In genomic region chr4:56388311-56388710, GRCh38 we compare ENCODE assay signal across 8 cellular contexts. TPM values are rescaled to one million over a fixed set of nuclear protein-coding genes. Genes with fewer than 3 reads are reported as not detected.
DNase-seq lines count a peak whose midpoint lies in the region; ATAC-seq and TF ChIP-seq lines count a peak whose summit lies in the region.

No MANE protein-coding gene starts in this region.

- H4K20me1 ChIP-seq in OCI-LY7 (ENCODE audit: insufficient read depth, low read length) = no peaks in the 10 kb centered on the region

- no peaks in the 10 kb centered on the region for H3K9me2 ChIP-seq in OCI-LY7 (ENCODE audit: insufficient read depth, low read length)

- peak overlapping the region; percentile 70; the same call in 1 of the 2 replicates for H2AFZ ChIP-seq in OCI-LY7 (ENCODE audit: low read length)

- H3K4me3 Mint-ChIP-seq in endothelial cell (ENCODE audit: unreplicated experiment) (peak overlapping the region; percentile 98), progenitor cell of endocrine pancreas (ENCODE audit: low read depth) (peak overlapping the region; percentile 87)

- H3K27me3 Mint-ChIP-seq in endothelial cell (ENCODE audit: unreplicated experiment) = peaks cover 2% of the 10 kb centered on the region
- H3K27me3 Mint-ChIP-seq in progenitor cell of endocrine pancreas = no peaks in the 10 kb centered on the region

- peak overlapping the region; percentile 77 for H3K4me3 ChIP-seq in OCI-LY7 (ENCODE audit: low read depth, low read length, poor library complexity, severe bottlenecking)

- CTCF ChIA-PET in OCI-LY7 (lab: Charles Lee; ENCODE audit: unreplicated experiment) = no interaction called here

- H3K27ac Mint-ChIP-seq in endothelial cell (ENCODE audit: unreplicated experiment) = peak overlapping the region; percentile 98
- H3K27ac Mint-ChIP-seq in progenitor cell of endocrine pancreas = peak overlapping the region; percentile 99

- no TSS peak for BruUV-seq in OCI-LY7 (replicated peaks; lab: Mats Ljungman, UMichigan)

- POLR2A ChIA-PET in OCI-LY7 (lab: Charles Lee) = interaction anchor here (1.1 to 2.6 kb wide), 6 partner anchors 8 to 80 kb away, joined by 3 to 31 read pairs (median 10); partner anchors contain the start of genes PAICS and PPAT

- peak overlapping the region; percentile 85 for H3K27ac ChIP-seq in OCI-LY7 (ENCODE audit: low read depth, low read length, poor library complexity, severe bottlenecking)

- DNase-seq in G401 (ENCODE audit: low spot score) = peak; percentile 5
- DNase-seq in OCI-LY7 (ENCODE audit: low spot score) = peak; percentile 10
- DNase-seq in endothelial cell (ENCODE audit: low spot score) = no peak
- no peak for DNase-seq in progenitor cell of endocrine pancreas (ENCODE audit: low spot score, unreplicated experiment)
- no peak for DNase-seq in left colon
- no peak for DNase-seq in foreskin melanocyte

- no peaks in the 10 kb centered on the region for H3K9me3 ChIP-seq in OCI-LY7 (ENCODE audit: low read length)

- no peak for ATAC-seq in left colon
- ATAC-seq in GM18520 (IDR thresholded peaks at IDR 0.05; ENCODE audit: unreplicated experiment) = no peak
- no peak for ATAC-seq in HG03457 (IDR thresholded peaks at IDR 0.05; ENCODE audit: unreplicated experiment)

- H3K36me3 ChIP-seq in OCI-LY7 (ENCODE audit: insufficient read depth, low read length) = peaks cover 21% of the 10 kb centered on the region

- H3K4me1 ChIP-seq in OCI-LY7 (ENCODE audit: insufficient read depth, low read length, poor library complexity, severe bottlenecking) = peaks cover 22% of the 10 kb centered on the region

- TF ChIP-seq CTCF in OCI-LY7 (conservative IDR thresholded peaks at IDR 0.05; ENCODE audit: low read length) = no peak
- TF ChIP-seq CTCF in endothelial cell (IDR thresholded peaks at IDR 0.05; ENCODE audit: unreplicated experiment) = no peak
- TF ChIP-seq CTCF in progenitor cell of endocrine pancreas (IDR thresholded peaks at IDR 0.05; ENCODE audit: unreplicated experiment) = no peak

- H3K4me2 ChIP-seq in OCI-LY7 (ENCODE audit: low read length) = peak overlapping the region; percentile 86

- H3K9me3 Mint-ChIP-seq in endothelial cell (ENCODE audit: unreplicated experiment) (no peaks in the 10 kb centered on the region), progenitor cell of endocrine pancreas (ENCODE audit: low read depth) (no peaks in the 10 kb centered on the region)

- H3K36me3 Mint-ChIP-seq in endothelial cell (ENCODE audit: low read depth, unreplicated experiment) = peaks cover 3% of the 10 kb centered on the region
- H3K36me3 Mint-ChIP-seq in progenitor cell of endocrine pancreas (ENCODE audit: insufficient read depth) = no peaks in the 10 kb centered on the region

- peaks cover 19% of the 10 kb centered on the region for H3K4me1 Mint-ChIP-seq in endothelial cell (ENCODE audit: unreplicated experiment)
- peaks cover 11% of the 10 kb centered on the region for H3K4me1 Mint-ChIP-seq in progenitor cell of endocrine pancreas (ENCODE audit: low read depth)

- intact Hi-C loops in OCI-LY7 (cut with micrococcal nuclease; ENCODE audit: unreplicated experiment) (loop anchor here (5.0 to 10.0 kb wide), 3 partner anchors 341 to 586 kb away; partner anchors contain the start of genes NOA1, POLR2B and REST), left colon (cut with DNase I, micrococcal nuclease) (no loop called here)

- in situ Hi-C loops in G401 (cut with HindIII; ENCODE audit: low sequenced_read_pairs) = no loop called here

- peaks cover 27% of the 10 kb centered on the region for H3K79me2 ChIP-seq in OCI-LY7 (ENCODE audit: insufficient read depth, low read depth, low read length)

RNA-seq across cellular contexts. Expression of gene AASDH, which starts 1.0 kb away (rescaled TPM):
- total RNA-seq in G401 (2014; rRNA removed; shearing (Covaris generic)) = 6.7 and 18.7 TPM in 2 replicates
- total RNA-seq in OCI-LY7 (2014; rRNA removed; shearing (Covaris generic)) = 10.4 TPM in 2 replicates
- 13.9 and 16.3 TPM in 2 replicates for total RNA-seq in OCI-LY7 (2022)
- 9.6 TPM for total RNA-seq in endothelial cell (ENCODE audit: unreplicated experiment)
- total RNA-seq in progenitor cell of endocrine pancreas = 22.0 and 25.2 TPM in 2 replicates
- 1 to 10 TPM; 6.5 to 9.8 TPM for total RNA-seq in left colon

RNA-seq across cellular contexts. Expression of gene PPAT, which starts 47.1 kb away (rescaled TPM):
- 41.2 and 53.2 TPM in 2 replicates for total RNA-seq in G401 (2014; rRNA removed; shearing (Covaris generic))
- total RNA-seq in OCI-LY7 (2014; rRNA removed; shearing (Covaris generic)) = 35.8 and 47.2 TPM in 2 replicates
- total RNA-seq in OCI-LY7 (2022) (48.2 and 54.3 TPM in 2 replicates), endothelial cell (ENCODE audit: unreplicated experiment) (13.3 TPM), progenitor cell of endocrine pancreas (23.5 and 24.4 TPM in 2 replicates), left colon (1 to 10 TPM; 5.9 to 6.6 TPM)

RNA-seq across cellular contexts. Expression of gene PAICS, which starts 47.7 kb away (rescaled TPM):
- 152 and 224 TPM in 2 replicates for total RNA-seq in G401 (2014; rRNA removed; shearing (Covaris generic))
- 99.1 and 101 TPM in 2 replicates for total RNA-seq in OCI-LY7 (2014; rRNA removed; shearing (Covaris generic))
- total RNA-seq in OCI-LY7 (2022) (271 and 295 TPM in 2 replicates), endothelial cell (ENCODE audit: unreplicated experiment) (74.8 TPM), progenitor cell of endocrine pancreas (131 and 138 TPM in 2 replicates), left colon (10 to 100 TPM; 32.9 to 55.2 TPM)

Comparison
In these comparisons a context has a peak if more than half of its experiments do, and no peak if none do; other contexts are left out.
1. DNase-seq: peak in G401 (single experiment) and OCI-LY7 (single experiment); none in endothelial cell (single experiment), progenitor cell of endocrine pancreas (single experiment), left colon (0 of 2) and foreskin melanocyte (single experiment).